ENCODE assay signal across 14 cellular contexts in the genomic region with DNA sequence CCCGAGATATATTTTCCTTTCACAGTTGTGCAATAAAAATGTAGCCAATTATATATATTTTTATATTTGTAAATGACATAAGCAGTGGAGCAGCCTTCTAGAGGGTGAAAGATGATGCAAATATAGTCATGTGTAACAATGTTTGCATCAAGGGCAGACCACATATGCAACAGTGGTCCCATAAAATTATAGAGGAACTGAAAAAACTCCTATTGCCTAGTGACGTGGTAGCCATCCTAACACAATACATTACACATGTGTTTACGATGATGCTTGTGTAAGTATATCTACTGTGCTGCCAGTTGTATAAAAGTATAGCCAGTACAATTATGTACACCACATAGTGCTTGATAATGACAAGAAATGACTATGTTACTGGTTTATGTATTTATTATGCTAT.
"Had no signal": no experiment of that assay in that cellular context is flagged by ENCODE, and none has a peak within 500 bp of the region (broad histone marks: within the 10 kb centered on the region; RNA-seq: fewer than 3 reads in every experiment).

No MANE protein-coding gene starts in this region.

- ATAC-seq: effector memory CD8-positive, alpha-beta T cell; gastrocnemius medialis; pancreas had no signal

- DNase-seq: activated CD4-positive, alpha-beta T cell treated with anti-CD3 and anti-CD28 coated beads, Interleukin-2, amount 50 U/mL, for 1 hour; activated CD4-positive, CD25-positive, alpha-beta regulatory T cell; activated effector memory CD4-positive, alpha-beta T cell treated with anti-CD3 and anti-CD28 coated beads, Interleukin-2, amount 50 U/mL, for 16 hours; activated T-cell treated with anti-CD3 and anti-CD28 coated beads, Interleukin-2, amount 50 U/mL, for 1 hour; brain microvascular endothelial cell; effector memory CD8-positive, alpha-beta T cell; gastrocnemius medialis; pancreas; stimulated activated CD4-positive, alpha-beta T cell treated with anti-CD3 and anti-CD28 coated beads, Interleukin-2, amount 100 ng/mL, for 48 hours had no signal

- H3K4me3 Mint-ChIP-seq: activated naive CD8-positive, alpha-beta T cell; dendritic cell treated with granulocyte-macrophage colony-stimulating factor and Interleukin-4, amounts not matched to agents 40 ng/mL and 50 ng/mL, for 4 days; effector memory CD8-positive, alpha-beta T cell; stimulated activated naive CD8-positive, alpha-beta T cell treated with anti-CD3 and anti-CD28 coated beads, Interleukin-15, Interleukin-2, amounts not matched to agents 100 ng/mL and 50 ng/mL, for 24 hours had no signal

- H3K27ac Mint-ChIP-seq: activated naive CD8-positive, alpha-beta T cell; dendritic cell treated with granulocyte-macrophage colony-stimulating factor and Interleukin-4, amounts not matched to agents 40 ng/mL and 50 ng/mL, for 4 days; effector memory CD8-positive, alpha-beta T cell; stimulated activated naive CD8-positive, alpha-beta T cell treated with anti-CD3 and anti-CD28 coated beads, Interleukin-15, Interleukin-2, amounts not matched to agents 100 ng/mL and 50 ng/mL, for 24 hours had no signal

- H3K36me3 ChIP-seq: brain microvascular endothelial cell, gastrocnemius medialis, pancreas, thoracic aorta had no signal

- H3K27me3 ChIP-seq: brain microvascular endothelial cell, gastrocnemius medialis, pancreas had no signal

- H3K9me3 Mint-ChIP-seq: dendritic cell treated with granulocyte-macrophage colony-stimulating factor and Interleukin-4, amounts not matched to agents 40 ng/mL and 50 ng/mL, for 4 days; effector memory CD8-positive, alpha-beta T cell; stimulated activated naive CD8-positive, alpha-beta T cell treated with anti-CD3 and anti-CD28 coated beads, Interleukin-15, Interleukin-2, amounts not matched to agents 100 ng/mL and 50 ng/mL, for 24 hours had no signal

- H3K27ac ChIP-seq: brain microvascular endothelial cell, epithelial cell of prostate, gastrocnemius medialis, pancreas, thoracic aorta had no signal

- H3K27me3 Mint-ChIP-seq: activated naive CD8-positive, alpha-beta T cell; dendritic cell treated with granulocyte-macrophage colony-stimulating factor and Interleukin-4, amounts not matched to agents 40 ng/mL and 50 ng/mL, for 4 days; effector memory CD8-positive, alpha-beta T cell; stimulated activated naive CD8-positive, alpha-beta T cell treated with anti-CD3 and anti-CD28 coated beads, Interleukin-15, Interleukin-2, amounts not matched to agents 100 ng/mL and 50 ng/mL, for 24 hours had no signal

- H3K4me3 ChIP-seq: gastrocnemius medialis, pancreas, thoracic aorta had no signal

- H3K9me3 ChIP-seq: gastrocnemius medialis, pancreas, thoracic aorta had no signal
